Comparison of ENCODE assay signal across 21 cellular contexts in the genomic region with DNA sequence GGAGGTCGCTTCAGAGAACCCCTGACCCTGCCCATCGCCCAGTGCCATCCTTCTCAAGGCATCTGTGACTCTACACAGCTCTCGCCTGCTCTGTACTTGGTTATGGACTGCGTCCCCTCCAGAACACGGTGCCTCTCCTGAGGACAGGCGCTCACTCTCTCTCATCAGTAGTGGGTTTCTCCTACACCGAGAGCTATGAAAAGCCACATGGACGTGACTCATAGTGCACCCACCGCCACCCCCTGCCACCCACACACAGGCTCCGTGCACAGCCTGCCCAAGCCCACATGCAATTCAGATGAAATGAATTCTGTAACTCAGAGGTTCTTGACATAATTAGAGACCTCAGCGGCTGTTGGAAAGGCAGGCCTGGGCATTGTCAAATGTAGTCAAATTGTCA. TPM values are rescaled to one million over a fixed set of nuclear protein-coding genes. Genes with fewer than 3 reads are reported as not detected.
"Had no signal": no experiment of that assay in that cellular context is flagged by ENCODE, and none has a peak within 500 bp of the region (broad histone marks: within the 10 kb centered on the region; RNA-seq: fewer than 3 reads in every experiment).

No MANE protein-coding gene starts in this region.

- DNase-seq: activated CD4-positive, alpha-beta T cell treated with anti-CD3 and anti-CD28 coated beads for 1 hour; activated effector memory CD4-positive, alpha-beta T cell treated with Interleukin-2 at 50 U/mL for 16 hours; activated naive CD4-positive, alpha-beta T cell treated with anti-CD3 and anti-CD28 coated beads, Interleukin-2, amount 50 U/mL, for 16 hours; activated naive CD8-positive, alpha-beta T cell treated with anti-CD3 and anti-CD28 coated beads, Interleukin-2, amount 50 U/mL, for 24 hours; effector CD4-positive, alpha-beta T cell; erythroblast; foreskin keratinocyte; immature natural killer cell; kidney glomerular epithelial cell; naive thymus-derived CD4-positive, alpha-beta T cell; spleen; T-helper 9 cell had no signal

- H3K27ac ChIP-seq: body of pancreas, cardiac muscle cell, foreskin keratinocyte, left lung, neural progenitor cell, prostate gland, right atrium auricular region, SJSA1, spleen had no signal

- H3K4me3 Mint-ChIP-seq: activated naive CD8-positive, alpha-beta T cell treated with anti-CD3 and anti-CD28 coated beads, Interleukin-2, amount 50 U/mL, for 24 hours; dendritic cell treated with granulocyte-macrophage colony-stimulating factor and Interleukin-4, amounts not matched to agents 40 ng/mL and 50 ng/mL, for 4 days; immature natural killer cell; naive thymus-derived CD4-positive, alpha-beta T cell; neural progenitor cell; stimulated activated memory B cell treated with anti-CD40 and anti-IgM and Interleukin-4, amounts not matched to agents 10 μg/mL and 1 μg/mL and 100 μg/mL, for 72 hours had no signal

- H3K4me1 Mint-ChIP-seq: neural progenitor cell had no signal

- H3K4me1 ChIP-seq: foreskin keratinocyte, left lung, neural progenitor cell, prostate gland, right atrium auricular region, SJSA1 had no signal

- H3K36me3 ChIP-seq: neural progenitor cell had no signal

- H3K9me3 Mint-ChIP-seq: activated naive CD8-positive, alpha-beta T cell treated with anti-CD3 and anti-CD28 coated beads, Interleukin-2, amount 50 U/mL, for 24 hours; dendritic cell treated with granulocyte-macrophage colony-stimulating factor and Interleukin-4, amounts not matched to agents 40 ng/mL and 50 ng/mL, for 4 days; immature natural killer cell; naive thymus-derived CD4-positive, alpha-beta T cell; neural progenitor cell; stimulated activated memory B cell treated with anti-CD40 and anti-IgM and Interleukin-4, amounts not matched to agents 10 μg/mL and 1 μg/mL and 100 μg/mL, for 72 hours had no signal

- H3K9me3 ChIP-seq: body of pancreas, left lung, prostate gland, right atrium auricular region, SJSA1, spleen had no signal

- H3K4me3 ChIP-seq: body of pancreas, cardiac muscle cell, left lung, neural progenitor cell, prostate gland, right atrium auricular region, SJSA1, spleen had no signal

- H3K27ac Mint-ChIP-seq: activated naive CD8-positive, alpha-beta T cell treated with anti-CD3 and anti-CD28 coated beads, Interleukin-2, amount 50 U/mL, for 24 hours; dendritic cell treated with granulocyte-macrophage colony-stimulating factor and Interleukin-4, amounts not matched to agents 40 ng/mL and 50 ng/mL, for 4 days; naive thymus-derived CD4-positive, alpha-beta T cell; neural progenitor cell; stimulated activated memory B cell treated with anti-CD40 and anti-IgM and Interleukin-4, amounts not matched to agents 10 μg/mL and 1 μg/mL and 100 μg/mL, for 72 hours had no signal

- H3K27me3 Mint-ChIP-seq: activated naive CD8-positive, alpha-beta T cell treated with anti-CD3 and anti-CD28 coated beads, Interleukin-2, amount 50 U/mL, for 24 hours; dendritic cell treated with granulocyte-macrophage colony-stimulating factor and Interleukin-4, amounts not matched to agents 40 ng/mL and 50 ng/mL, for 4 days; naive thymus-derived CD4-positive, alpha-beta T cell; stimulated activated memory B cell treated with anti-CD40 and anti-IgM and Interleukin-4, amounts not matched to agents 10 μg/mL and 1 μg/mL and 100 μg/mL, for 72 hours had no signal

RNA-seq across cellular contexts. Expression of gene CEL, which starts 17.1 kb away (rescaled TPM):
- polyA plus RNA-seq: immature natural killer cell; naive thymus-derived CD4-positive, alpha-beta T cell had no signal
